ENCODE assay signal across 1 cellular context in the genomic region with DNA sequence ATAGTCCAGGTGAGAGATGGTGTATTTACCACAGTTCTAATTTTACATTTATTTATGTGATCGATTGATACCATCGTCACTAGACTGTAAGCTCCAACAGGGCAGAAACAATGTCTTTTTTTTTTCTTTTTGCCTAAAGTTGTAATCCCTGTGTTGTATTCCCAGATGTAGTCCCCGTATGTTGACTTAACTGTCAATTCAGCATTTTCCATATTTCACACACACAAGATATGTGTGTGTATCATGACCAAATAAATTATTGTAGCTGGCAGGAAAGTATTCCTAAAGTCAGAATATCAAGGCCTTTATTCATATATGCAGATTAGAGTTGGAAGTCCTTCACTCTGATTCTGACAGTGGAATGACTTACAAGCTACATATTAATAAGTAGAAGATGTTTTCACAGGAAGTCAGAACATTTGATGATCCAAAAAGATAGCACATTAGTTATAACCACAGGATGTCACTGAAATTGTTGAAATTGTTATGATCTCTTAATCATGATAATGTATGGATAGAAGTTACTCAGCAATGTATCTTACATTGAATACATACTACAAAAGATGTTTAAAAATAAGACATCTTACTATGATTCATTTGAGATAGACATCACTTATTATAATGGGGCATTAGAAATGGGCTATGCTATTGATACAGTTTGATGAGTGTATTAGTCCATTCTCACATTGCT.
TF ChIP-seq lines count a peak whose summit lies in the region.

No MANE protein-coding gene starts in this region.

TF ChIP-seq in SK-N-SH treated with all-trans-retinoic acid at 6 μM for 48 hours, 23 proteins besides CTCF, POLR2A, EP300 and RAD21 (continued from another document):
- TF ChIP-seq TCF4 (CRISPR knock-in tag; IDR thresholded peaks at IDR 0.05; ENCODE audit: borderline replicate concordance) (no peak), ZNF70 (CRISPR knock-in tag; IDR thresholded peaks at IDR 0.05) (no peak), ARNTL (CRISPR knock-in tag; IDR thresholded peaks at IDR 0.05; ENCODE audit: borderline replicate concordance, low read depth) (no peak), PPARA (CRISPR knock-in tag; IDR thresholded peaks at IDR 0.05; ENCODE audit: borderline replicate concordance) (no peak), SNAI2 (CRISPR knock-in tag; IDR thresholded peaks at IDR 0.05) (no peak), RARB (CRISPR knock-in tag; IDR thresholded peaks at IDR 0.05) (no peak), GLIS3 (CRISPR knock-in tag; IDR thresholded peaks at IDR 0.05) (no peak)
- TF ChIP-seq, protein P1, sequence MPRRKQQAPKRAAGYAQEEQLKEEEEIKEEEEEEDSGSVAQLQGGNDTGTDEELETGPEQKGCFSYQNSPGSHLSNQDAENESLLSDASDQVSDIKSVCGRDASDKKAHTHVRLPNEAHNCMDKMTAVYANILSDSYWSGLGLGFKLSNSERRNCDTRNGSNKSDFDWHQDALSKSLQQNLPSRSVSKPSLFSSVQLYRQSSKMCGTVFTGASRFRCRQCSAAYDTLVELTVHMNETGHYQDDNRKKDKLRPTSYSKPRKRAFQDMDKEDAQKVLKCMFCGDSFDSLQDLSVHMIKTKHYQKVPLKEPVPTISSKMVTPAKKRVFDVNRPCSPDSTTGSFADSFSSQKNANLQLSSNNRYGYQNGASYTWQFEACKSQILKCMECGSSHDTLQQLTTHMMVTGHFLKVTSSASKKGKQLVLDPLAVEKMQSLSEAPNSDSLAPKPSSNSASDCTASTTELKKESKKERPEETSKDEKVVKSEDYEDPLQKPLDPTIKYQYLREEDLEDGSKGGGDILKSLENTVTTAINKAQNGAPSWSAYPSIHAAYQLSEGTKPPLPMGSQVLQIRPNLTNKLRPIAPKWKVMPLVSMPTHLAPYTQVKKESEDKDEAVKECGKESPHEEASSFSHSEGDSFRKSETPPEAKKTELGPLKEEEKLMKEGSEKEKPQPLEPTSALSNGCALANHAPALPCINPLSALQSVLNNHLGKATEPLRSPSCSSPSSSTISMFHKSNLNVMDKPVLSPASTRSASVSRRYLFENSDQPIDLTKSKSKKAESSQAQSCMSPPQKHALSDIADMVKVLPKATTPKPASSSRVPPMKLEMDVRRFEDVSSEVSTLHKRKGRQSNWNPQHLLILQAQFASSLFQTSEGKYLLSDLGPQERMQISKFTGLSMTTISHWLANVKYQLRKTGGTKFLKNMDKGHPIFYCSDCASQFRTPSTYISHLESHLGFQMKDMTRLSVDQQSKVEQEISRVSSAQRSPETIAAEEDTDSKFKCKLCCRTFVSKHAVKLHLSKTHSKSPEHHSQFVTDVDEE (CRISPR knock-in tag; IDR thresholded peaks at IDR 0.05), result no peak
- TF ChIP-seq, protein P2, sequence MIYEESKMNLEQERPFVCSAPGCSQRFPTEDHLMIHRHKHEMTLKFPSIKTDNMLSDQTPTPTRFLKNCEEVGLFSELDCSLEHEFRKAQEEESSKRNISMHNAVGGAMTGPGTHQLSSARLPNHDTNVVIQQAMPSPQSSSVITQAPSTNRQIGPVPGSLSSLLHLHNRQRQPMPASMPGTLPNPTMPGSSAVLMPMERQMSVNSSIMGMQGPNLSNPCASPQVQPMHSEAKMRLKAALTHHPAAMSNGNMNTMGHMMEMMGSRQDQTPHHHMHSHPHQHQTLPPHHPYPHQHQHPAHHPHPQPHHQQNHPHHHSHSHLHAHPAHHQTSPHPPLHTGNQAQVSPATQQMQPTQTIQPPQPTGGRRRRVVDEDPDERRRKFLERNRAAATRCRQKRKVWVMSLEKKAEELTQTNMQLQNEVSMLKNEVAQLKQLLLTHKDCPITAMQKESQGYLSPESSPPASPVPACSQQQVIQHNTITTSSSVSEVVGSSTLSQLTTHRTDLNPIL (CRISPR knock-in tag; IDR thresholded peaks at IDR 0.05; ENCODE audit: low read depth), result no peak
- TF ChIP-seq, protein P3, sequence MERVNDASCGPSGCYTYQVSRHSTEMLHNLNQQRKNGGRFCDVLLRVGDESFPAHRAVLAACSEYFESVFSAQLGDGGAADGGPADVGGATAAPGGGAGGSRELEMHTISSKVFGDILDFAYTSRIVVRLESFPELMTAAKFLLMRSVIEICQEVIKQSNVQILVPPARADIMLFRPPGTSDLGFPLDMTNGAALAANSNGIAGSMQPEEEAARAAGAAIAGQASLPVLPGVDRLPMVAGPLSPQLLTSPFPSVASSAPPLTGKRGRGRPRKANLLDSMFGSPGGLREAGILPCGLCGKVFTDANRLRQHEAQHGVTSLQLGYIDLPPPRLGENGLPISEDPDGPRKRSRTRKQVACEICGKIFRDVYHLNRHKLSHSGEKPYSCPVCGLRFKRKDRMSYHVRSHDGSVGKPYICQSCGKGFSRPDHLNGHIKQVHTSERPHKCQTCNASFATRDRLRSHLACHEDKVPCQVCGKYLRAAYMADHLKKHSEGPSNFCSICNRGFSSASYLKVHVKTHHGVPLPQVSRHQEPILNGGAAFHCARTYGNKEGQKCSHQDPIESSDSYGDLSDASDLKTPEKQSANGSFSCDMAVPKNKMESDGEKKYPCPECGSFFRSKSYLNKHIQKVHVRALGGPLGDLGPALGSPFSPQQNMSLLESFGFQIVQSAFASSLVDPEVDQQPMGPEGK (CRISPR knock-in tag; IDR thresholded peaks at IDR 0.05; ENCODE audit: borderline replicate concordance), result no peak
